9 cellular contexts compared by ENCODE assay signal in genomic region chr16:75462804-75463203, GRCh38. TPM values are rescaled to one million over a fixed set of nuclear protein-coding genes. Genes with fewer than 3 reads are reported as not detected.
A peak's percentile ranks its signal among the peaks of the same experiment; 100 is the strongest.
DNase-seq lines count a peak whose midpoint lies in the region; ATAC-seq and TF ChIP-seq lines count a peak whose summit lies in the region.
"Had no signal": no experiment of that assay in that cellular context is flagged by ENCODE, and none has a peak within 500 bp of the region (broad histone marks: within the 10 kb centered on the region; RNA-seq: fewer than 3 reads in every experiment).

No MANE protein-coding gene starts in this region.

- peak; percentile 56 for DNase-seq in GM10266 (ENCODE audit: extremely low spot score)
- no peak for DNase-seq in activated naive CD4-positive, alpha-beta T cell treated with anti-CD3 and anti-CD28 coated beads, Interleukin-2, amount 50 U/mL, for 72 hours (ENCODE audit: low spot score in 2 of 2)
- DNase-seq in naive B cell, result peak; percentile 18
- DNase-seq in NCI-H345 treated with DMSO at 0.1 percent for 48 hours (lab: John Stamatoyannopoulos, UW; ENCODE audit: unreplicated experiment), result no peak
- DNase-seq in NCI-H345 (lab: John Stamatoyannopoulos, UW), result no peak
- no peak for DNase-seq in H4 (ENCODE audit: low spot score)

- H3K9me3 Mint-ChIP-seq in activated naive CD4-positive, alpha-beta T cell treated with anti-CD3 and anti-CD28 coated beads, Interleukin-2, amount 50 U/mL, for 72 hours, result no peaks in the 10 kb centered on the region
- H3K9me3 Mint-ChIP-seq in naive B cell, result no peaks in the 10 kb centered on the region

- peaks cover 5 to 18% of the 10 kb centered on the region in 2 donors for H3K36me3 Mint-ChIP-seq in activated naive CD4-positive, alpha-beta T cell treated with anti-CD3 and anti-CD28 coated beads, Interleukin-2, amount 50 U/mL, for 72 hours
- H3K36me3 Mint-ChIP-seq in naive B cell, result peaks cover 0 to 5% of the 10 kb centered on the region in 2 donors

- no peaks in the 10 kb centered on the region for H3K27me3 Mint-ChIP-seq in naive B cell

- peaks cover 31 to 57% (median 55%) of the 10 kb centered on the region in 3 donors for H3K4me1 Mint-ChIP-seq in naive B cell

- ATAC-seq in HG02938 (IDR thresholded peaks at IDR 0.05; ENCODE audit: unreplicated experiment) (peak; percentile 36), naive B cell (ENCODE audit: low read depth in 2 of 2) (peak in 1 of 2 donors; percentile 7), GM18505 (IDR thresholded peaks at IDR 0.05; ENCODE audit: unreplicated experiment) (no peak)
- ATAC-seq in activated naive CD4-positive, alpha-beta T cell treated with anti-CD3 and anti-CD28 coated beads, Interleukin-2, amount 50 U/mL, for 72 hours, result peak; percentile 17 to 37

- no peak for TF ChIP-seq CTCF in GM10266 (IDR thresholded peaks at IDR 0.05; ENCODE audit: control insufficient read depth, insufficient read depth, low read depth, missing control alignments)

- H3K27ac Mint-ChIP-seq in activated naive CD4-positive, alpha-beta T cell treated with anti-CD3 and anti-CD28 coated beads, Interleukin-2, amount 50 U/mL, for 72 hours, result peak overlapping the region; percentile 81 to 99
- peak overlapping the region; percentile 14 to 96 (median 87) for H3K27ac Mint-ChIP-seq in naive B cell

- peak overlapping the region; percentile 91 to 96 (median 93) for H3K4me3 Mint-ChIP-seq in naive B cell

- TF ChIP-seq POLR2A in GM18505 (IDR thresholded peaks at IDR 0.05; ENCODE audit: borderline replicate concordance, extremely low read depth, insufficient read depth, insufficient read length), result no peak

RNA-seq across cellular contexts. Expression of gene TMEM170A, which starts 1.7 kb away (rescaled TPM):
- 10 to 100 TPM; 21.8 to 33.5 TPM for total RNA-seq in activated naive CD4-positive, alpha-beta T cell treated with anti-CD3 and anti-CD28 coated beads, Interleukin-2, amount 50 U/mL, for 72 hours
- polyA plus RNA-seq in naive B cell (ENCODE audit: low read depth in 6 of 6), result 10 to 100 TPM; 37.3 to 51.2 (median 44.6) TPM
- 19.2 and 24.1 TPM in 2 replicates for total RNA-seq in H4 (2014; rRNA removed; shearing (Covaris generic))

RNA-seq across cellular contexts. Expression of gene CFDP1, which starts 29.5 kb away (rescaled TPM):
- 10 to 100 TPM; 47.5 to 49.7 TPM for total RNA-seq in activated naive CD4-positive, alpha-beta T cell treated with anti-CD3 and anti-CD28 coated beads, Interleukin-2, amount 50 U/mL, for 72 hours
- polyA plus RNA-seq in naive B cell (ENCODE audit: low read depth in 6 of 6), result 10 to 100 TPM; 22.6 to 36.3 (median 31.6) TPM
- total RNA-seq in H4 (2014; rRNA removed; shearing (Covaris generic)), result 53.3 and 65.4 TPM in 2 replicates

RNA-seq across cellular contexts. Expression of gene CHST6, which starts 32.4 kb away (rescaled TPM):
- total RNA-seq in activated naive CD4-positive, alpha-beta T cell treated with anti-CD3 and anti-CD28 coated beads, Interleukin-2, amount 50 U/mL, for 72 hours, result not detected
- polyA plus RNA-seq in naive B cell (ENCODE audit: low read depth in 6 of 6), result under 1 TPM in 2 of 6 donors, not detected in 4; 0.15 to 0.17 TPM
- 0.04 TPM in 2 replicates for total RNA-seq in H4 (2014; rRNA removed; shearing (Covaris generic))
- total RNA-seq: HT1080 had no signal

Comparison
In these comparisons a context has a peak if more than half of its experiments do, and no peak if none do; other contexts are left out.
1. DNase-seq: peak in GM10266 (single experiment) and naive B cell (single experiment); none in activated naive CD4-positive, alpha-beta T cell treated with anti-CD3 and anti-CD28 coated beads, Interleukin-2, amount 50 U/mL, for 72 hours (0 of 2), NCI-H345 treated with DMSO at 0.1 percent for 48 hours (single experiment), NCI-H345 (single experiment) and H4 (single experiment).